ENCODE assay signal across 8 cellular contexts in genomic region chr17:44124118-44124438, GRCh38. TPM values are rescaled to one million over a fixed set of nuclear protein-coding genes. Genes with fewer than 3 reads are reported as not detected.
A peak's percentile ranks its signal among the peaks of the same experiment; 100 is the strongest.
DNase-seq lines count a peak whose midpoint lies in the region; ATAC-seq and TF ChIP-seq lines count a peak whose summit lies in the region.

No MANE protein-coding gene starts in this region.

- TF ChIP-seq CTCF in adrenal gland (IDR thresholded peaks at IDR 0.05) (peak in 1 of 6 experiments; percentile 6), left lung (IDR thresholded peaks at IDR 0.05) (no peak), testis (IDR thresholded peaks at IDR 0.05) (no peak)

- H3K36me3 Mint-ChIP-seq in T-helper 2 cell treated with Interferon-gamma antibody and Interleukin-4, amounts not matched to agents 5 μg/mL and 100 μg/mL, for 36 hours (ENCODE audit: low read depth) = no peaks in the 10 kb centered on the region

- H3K27me3 Mint-ChIP-seq in T-helper 2 cell treated with Interferon-gamma antibody and Interleukin-4, amounts not matched to agents 5 μg/mL and 100 μg/mL, for 36 hours (ENCODE audit: low read depth) = peaks cover 10% of the 10 kb centered on the region

- H3K9me3 Mint-ChIP-seq in T-helper 2 cell treated with Interferon-gamma antibody and Interleukin-4, amounts not matched to agents 5 μg/mL and 100 μg/mL, for 36 hours = no peaks in the 10 kb centered on the region

- TF ChIP-seq POLR2A in adrenal gland (IDR thresholded peaks at IDR 0.05) = peak in 1 of 2 donors; percentile 26
- no peak for TF ChIP-seq POLR2A in testis (IDR thresholded peaks at IDR 0.05)
- no peak for TF ChIP-seq POLR2A in GM18505 (IDR thresholded peaks at IDR 0.05; ENCODE audit: borderline replicate concordance, extremely low read depth, insufficient read depth, insufficient read length)

- peak overlapping the region; percentile 86 for H3K4me3 Mint-ChIP-seq in T-helper 2 cell treated with Interferon-gamma antibody and Interleukin-4, amounts not matched to agents 5 μg/mL and 100 μg/mL, for 36 hours

- ATAC-seq in left lung (no peak), GM18505 (IDR thresholded peaks at IDR 0.05; ENCODE audit: unreplicated experiment) (no peak)

- intact Hi-C loops in adrenal gland (cut with DNase I) = no loop called here
- intact Hi-C loops in left lung (cut with DNase I) = no loop called here
- intact Hi-C loops in testis (cut with DNase I; ENCODE audit: low total_unique reads) = no loop called here

- no peaks in the 10 kb centered on the region for H3K27me3 ChIP-seq in adrenal gland
- H3K27me3 ChIP-seq in left lung = no peaks in the 10 kb centered on the region
- H3K27me3 ChIP-seq in testis = no peaks in the 10 kb centered on the region

- peak overlapping the region; percentile 94 for H3K27ac Mint-ChIP-seq in T-helper 2 cell treated with Interferon-gamma antibody and Interleukin-4, amounts not matched to agents 5 μg/mL and 100 μg/mL, for 36 hours

- H3K36me3 ChIP-seq in adrenal gland (replicated peaks in 1 of 2) (no peaks in the 10 kb centered on the region), left lung (no peaks in the 10 kb centered on the region), testis (ENCODE audit: low read depth, missing control alignments) (no peaks in the 10 kb centered on the region)

- no peak for DNase-seq in T-helper 2 cell treated with Interferon-gamma antibody and Interleukin-4, amounts not matched to agents 5 μg/mL and 100 μg/mL, for 36 hours (ENCODE audit: low spot score)
- DNase-seq in T-helper 2 cell = no peak
- DNase-seq in adrenal gland = no peak
- DNase-seq in left lung = no peak
- DNase-seq in testis = no peak
- no peak for DNase-seq in cerebellar nuclear complex (lab: John Stamatoyannopoulos, UW)
- no peak for DNase-seq in HT-29 (ENCODE audit: low spot score)

- H3K4me3 ChIP-seq in adrenal gland (peak overlapping the region; percentile 0 to 98 (median 66)), left lung (peak overlapping the region; percentile 35 to 98), testis (peak overlapping the region; percentile 91 to 99)

- WGBS in adrenal gland, 4 donors = 0 to 7% (median 3%) methylated on average over 4 to 8 of the region's 8 CpGs
- WGBS in testis, 2 donors = 1% methylated on average over 3 to 8 of the region's 8 CpGs

- peaks cover 17% of the 10 kb centered on the region for H3K4me1 Mint-ChIP-seq in T-helper 2 cell treated with Interferon-gamma antibody and Interleukin-4, amounts not matched to agents 5 μg/mL and 100 μg/mL, for 36 hours (ENCODE audit: low read depth)

- peak overlapping the region; percentile 53 to 99 (median 82) for H3K27ac ChIP-seq in adrenal gland
- peak overlapping the region; percentile 88 to 94 for H3K27ac ChIP-seq in left lung
- H3K27ac ChIP-seq in testis = peak overlapping the region; percentile 95 to 96

- H3K4me1 ChIP-seq in adrenal gland (replicated peaks in 1 of 2) = peaks cover 11 to 21% of the 10 kb centered on the region in 2 donors
- peaks cover 5 to 36% of the 10 kb centered on the region in 2 donors for H3K4me1 ChIP-seq in left lung
- peaks cover 37% of the 10 kb centered on the region for H3K4me1 ChIP-seq in testis

- H3K9me3 ChIP-seq in adrenal gland (replicated peaks in 1 of 3) = no peaks in the 10 kb centered on the region
- H3K9me3 ChIP-seq in left lung = no peaks in the 10 kb centered on the region
- no peaks in the 10 kb centered on the region for H3K9me3 ChIP-seq in testis

RNA-seq across cellular contexts. Expression of gene HDAC5, which starts 0.6 kb away (rescaled TPM):
- 100 to 1,000 TPM in 3 of 8 donors, 10 to 100 TPM in 5; 15.1 to 144 (median 73.0) TPM for total RNA-seq in adrenal gland
- polyA plus RNA-seq in adrenal gland = 100 to 1,000 TPM in 1 of 3 donors, 10 to 100 TPM in 1, 1 to 10 TPM in 1; 4.8 to 102 (median 83.0) TPM
- 10 to 100 TPM; 28.0 to 43.5 TPM for total RNA-seq in left lung
- 100 to 1,000 TPM in 1 of 2 donors, 10 to 100 TPM in 1; 94.1 to 141 TPM for total RNA-seq in testis
- polyA plus RNA-seq in testis (ENCODE audit: insufficient read depth, low read depth, low replicate concordance) = 43.3 TPM
- 54.8 and 56.3 TPM in 2 replicates for total RNA-seq in HT-29 (2014; rRNA removed; shearing (Covaris generic))

RNA-seq across cellular contexts. Expression of gene HROB, which starts 17.7 kb away (rescaled TPM):
- total RNA-seq in adrenal gland = 1 to 10 TPM in 2 of 8 donors, under 1 TPM in 5, not detected in 1; 0.49 to 2.6 (median 0.83) TPM
- 1 to 10 TPM in 2 of 3 donors, under 1 TPM in 1; 0.42 to 2.6 (median 1.5) TPM for polyA plus RNA-seq in adrenal gland
- total RNA-seq in left lung = 1 to 10 TPM; 2.3 to 2.7 TPM
- total RNA-seq in testis = 10 to 100 TPM; 20.0 to 20.2 TPM
- 22.7 TPM for polyA plus RNA-seq in testis (ENCODE audit: insufficient read depth, low read depth, low replicate concordance)
- 5.8 and 7.8 TPM in 2 replicates for total RNA-seq in HT-29 (2014; rRNA removed; shearing (Covaris generic))

RNA-seq across cellular contexts. Expression of gene ASB16, which starts 46.4 kb away (rescaled TPM):
- total RNA-seq in adrenal gland (under 1 TPM in 6 of 8 donors, not detected in 2; 0.22 to 0.83 (median 0.45) TPM), left lung (not detected), testis (1 to 10 TPM; 2.5 to 5.7 TPM)
- polyA plus RNA-seq in adrenal gland (under 1 TPM; 0.13 to 0.48 (median 0.16) TPM), testis (ENCODE audit: insufficient read depth, low read depth, low replicate concordance) (0.86 TPM)
- total RNA-seq in HT-29 (2014; rRNA removed; shearing (Covaris generic)) = 0.03 TPM in 1 of 2 replicates, not detected in the other

RNA-seq across cellular contexts. Expression of gene G6PC3, which starts 53.5 kb away (rescaled TPM):
- total RNA-seq in adrenal gland (100 to 1,000 TPM in 2 of 8 donors, 10 to 100 TPM in 6; 51.2 to 114 (median 80.9) TPM), left lung (10 to 100 TPM; 47.4 to 62.6 TPM), testis (10 to 100 TPM; 58.0 to 85.5 TPM)
- polyA plus RNA-seq in adrenal gland (100 to 1,000 TPM in 2 of 3 donors, 10 to 100 TPM in 1; 95.0 to 254 (median 207) TPM), testis (ENCODE audit: insufficient read depth, low read depth, low replicate concordance) (109 TPM)
- total RNA-seq in HT-29 (2014; rRNA removed; shearing (Covaris generic)) = 64.6 and 74.2 TPM in 2 replicates

RNA-seq across cellular contexts. Expression of gene LSM12, which starts 57.6 kb away (rescaled TPM):
- total RNA-seq in adrenal gland (10 to 100 TPM; 19.8 to 53.0 (median 40.0) TPM), left lung (10 to 100 TPM; 47.6 to 53.2 TPM), testis (10 to 100 TPM; 52.7 to 74.4 TPM)
- polyA plus RNA-seq in adrenal gland (10 to 100 TPM; 28.9 to 54.7 (median 37.0) TPM), testis (ENCODE audit: insufficient read depth, low read depth, low replicate concordance) (57.6 TPM)
- 38.9 and 50.0 TPM in 2 replicates for total RNA-seq in HT-29 (2014; rRNA removed; shearing (Covaris generic))
